ENCODE assay signal across 27 cellular contexts in the genomic region with DNA sequence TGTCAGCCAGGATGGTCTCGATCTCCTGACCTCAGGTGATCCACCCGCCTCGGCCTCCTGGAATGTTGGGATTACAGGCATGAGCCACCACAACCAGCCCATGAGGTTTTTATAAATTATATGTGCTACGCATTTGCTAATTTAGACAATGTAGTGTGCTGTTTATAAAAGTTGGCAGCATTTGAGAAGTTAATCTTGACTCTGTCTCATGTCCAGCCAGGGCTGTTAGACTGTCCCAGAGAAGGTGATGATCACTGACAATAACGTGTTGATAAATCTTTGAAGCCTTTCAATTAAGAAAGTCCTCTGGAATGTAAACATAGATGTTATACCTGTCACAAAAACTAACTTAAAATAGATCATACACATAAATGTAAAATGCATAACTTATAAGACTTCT.
"Had no signal": no experiment of that assay in that cellular context is flagged by ENCODE, and none has a peak within 500 bp of the region (broad histone marks: within the 10 kb centered on the region; RNA-seq: fewer than 3 reads in every experiment).

No MANE protein-coding gene starts in this region.

- H3K4me3 ChIP-seq: stomach, suprapubic skin, testis, thoracic aorta, thyroid gland, tibial artery, tibial nerve, transverse colon, upper lobe of left lung, upper lobe of right lung, uterus, vagina had no signal

- H3K9me3 ChIP-seq: stomach, suprapubic skin, testis, thoracic aorta, thyroid gland, transverse colon, upper lobe of left lung, upper lobe of right lung, uterus, vagina had no signal

- H3K4me1 ChIP-seq: stomach, suprapubic skin, testis, thyroid gland, tibial artery, tibial nerve, upper lobe of left lung, upper lobe of right lung, uterus, vagina had no signal

- H3K27ac ChIP-seq: stomach, suprapubic skin, testis, thoracic aorta, thyroid gland, tibial artery, tibial nerve, transverse colon, upper lobe of left lung, upper lobe of right lung, uterus, vagina had no signal

- H3K27me3 ChIP-seq: stomach, suprapubic skin, testis, thyroid gland, tibial artery, tibial nerve, transverse colon, upper lobe of left lung, upper lobe of right lung, uterus, vagina had no signal

- H3K36me3 ChIP-seq: stomach, suprapubic skin, thoracic aorta, thyroid gland, tibial artery, tibial nerve, transverse colon, upper lobe of left lung, upper lobe of right lung, uterus, vagina had no signal

- ATAC-seq: stimulated activated effector memory CD8-positive, alpha-beta T cell treated with anti-CD3 and anti-CD28 coated beads, Interleukin-12 subunit alpha, Interleukin-12 subunit beta, amount 100 ng/mL, for 72 hours; stimulated activated memory B cell treated with anti-CD40 and anti-IgM and Interleukin-4, amounts not matched to agents 10 μg/mL and 1 μg/mL and 100 μg/mL, for 72 hours; stimulated activated naive B cell treated with anti-CD40 and anti-IgM and Interleukin-4, amounts not matched to agents 10 μg/mL and 1 μg/mL and 100 μg/mL, for 72 hours; stimulated activated naive CD8-positive, alpha-beta T cell treated with anti-CD3 and anti-CD28 coated beads, Interleukin-15, amount 100 ng/mL, for 72 hours; stimulated activated naive CD8-positive, alpha-beta T cell treated with anti-CD3 and anti-CD28 coated beads, Interleukin-15, Interleukin-2, amounts not matched to agents 100 U/mL and 50 U/mL, for 24 hours; upper lobe of right lung had no signal

- FAIRE-seq: urothelium cell line had no signal

- DNase-seq: stimulated activated CD4-positive, alpha-beta T cell treated with anti-CD3 and anti-CD28 coated beads, Interleukin-2, amount 100 ng/mL, for 48 hours; stimulated activated CD4-positive, alpha-beta T cell treated with anti-CD3 and anti-CD28 coated beads, Interleukin-4, amount 100 ng/mL, for 1 hour; stimulated activated CD4-positive, alpha-beta T cell treated with anti-CD3 and anti-CD28 coated beads, Interleukin-4, amount 100 ng/mL, for 24 hours; stimulated activated CD4-positive, alpha-beta T cell treated with anti-CD3 and anti-CD28 coated beads, Interleukin-4, amount 100 ng/mL, for 4 hours; stimulated activated CD8-positive, alpha-beta memory T cell treated with anti-CD3 and anti-CD28 coated beads, Interleukin-4, amount 100 ng/mL, for 48 hours; stimulated activated naive B cell treated with anti-CD40 and anti-IgM and Interleukin-4, amounts not matched to agents 10 μg/mL and 1 μg/mL and 100 μg/mL, for 72 hours; stimulated activated naive CD4-positive, alpha-beta T cell; stimulated activated naive CD4-positive, alpha-beta T cell treated with Interleukin-2 at 50 U/mL for 16 hours; stimulated activated naive CD8-positive, alpha-beta T cell treated with anti-CD3 and anti-CD28 coated beads, Interleukin-15, amount 100 ng/mL, for 72 hours; stimulated activated naive CD8-positive, alpha-beta T cell treated with anti-CD3 and anti-CD28 coated beads, Interleukin-15, Interleukin-2, amounts not matched to agents 100 U/mL and 50 U/mL, for 24 hours; stomach; substantia nigra; testis; thyroid gland; tibial artery; transverse colon; trophoblast cell; upper lobe of left lung; upper lobe of right lung; uterus had no signal
